1 cellular context compared by ENCODE assay signal in the genomic region with DNA sequence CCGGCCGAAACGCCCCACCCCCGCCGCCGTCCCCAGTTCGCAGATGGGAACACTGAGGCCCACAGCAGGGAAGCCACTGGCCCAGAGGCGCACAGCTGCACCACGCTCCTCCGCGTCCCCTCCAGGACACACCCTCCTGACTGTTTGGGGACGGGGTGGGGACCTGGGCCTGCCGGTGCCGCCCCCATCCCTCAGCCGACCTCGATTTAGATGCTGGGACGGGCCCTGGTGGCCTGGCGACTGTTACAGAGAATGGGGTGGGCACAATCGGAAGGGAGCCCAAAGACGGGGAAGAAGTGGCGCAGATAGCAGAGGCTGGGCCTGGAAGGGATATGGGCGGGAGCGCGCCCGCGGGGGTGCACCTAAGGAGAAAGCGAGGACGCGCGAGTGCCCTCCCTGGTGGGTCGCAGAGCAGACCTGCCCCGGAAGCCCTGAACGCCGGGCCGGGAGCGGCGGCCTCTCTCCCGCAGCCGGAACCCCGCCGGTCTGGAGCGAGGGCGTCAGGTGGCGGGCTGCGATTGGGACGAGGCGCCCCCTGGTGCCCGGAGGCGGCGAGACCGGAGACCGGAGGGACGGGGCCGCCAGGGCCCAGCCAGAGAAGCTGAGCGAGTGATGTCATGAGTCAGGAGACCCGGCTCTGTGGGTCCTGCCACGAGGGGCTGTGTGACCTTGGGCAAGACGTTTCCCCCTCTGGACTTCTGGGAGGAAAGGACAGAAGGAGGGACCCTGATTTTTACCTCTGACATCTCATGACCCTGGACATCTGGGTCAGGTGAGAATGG.
TF ChIP-seq lines count a peak whose summit lies in the region.

No MANE protein-coding gene starts in this region.

TF ChIP-seq in K562, 482 proteins besides CTCF, POLR2A, EP300 and RAD21 (continued from another document):
- TF ChIP-seq KLF10 (CRISPR knock-in tag; IDR thresholded peaks at IDR 0.05) (no peak), MAFG (tag; conservative IDR thresholded peaks at IDR 0.05) (no peak), ZFP36 (IDR thresholded peaks at IDR 0.05; ENCODE audit: low read depth, low read length, partially characterized antibody) (peak; percentile 91), SREBF1 (IDR thresholded peaks at IDR 0.05; ENCODE audit: borderline replicate concordance, low read depth, low read length) (peak; percentile 87), PHF20 (IDR thresholded peaks at IDR 0.05; ENCODE audit: partially characterized antibody) (no peak)
- TF ChIP-seq, protein P1, sequence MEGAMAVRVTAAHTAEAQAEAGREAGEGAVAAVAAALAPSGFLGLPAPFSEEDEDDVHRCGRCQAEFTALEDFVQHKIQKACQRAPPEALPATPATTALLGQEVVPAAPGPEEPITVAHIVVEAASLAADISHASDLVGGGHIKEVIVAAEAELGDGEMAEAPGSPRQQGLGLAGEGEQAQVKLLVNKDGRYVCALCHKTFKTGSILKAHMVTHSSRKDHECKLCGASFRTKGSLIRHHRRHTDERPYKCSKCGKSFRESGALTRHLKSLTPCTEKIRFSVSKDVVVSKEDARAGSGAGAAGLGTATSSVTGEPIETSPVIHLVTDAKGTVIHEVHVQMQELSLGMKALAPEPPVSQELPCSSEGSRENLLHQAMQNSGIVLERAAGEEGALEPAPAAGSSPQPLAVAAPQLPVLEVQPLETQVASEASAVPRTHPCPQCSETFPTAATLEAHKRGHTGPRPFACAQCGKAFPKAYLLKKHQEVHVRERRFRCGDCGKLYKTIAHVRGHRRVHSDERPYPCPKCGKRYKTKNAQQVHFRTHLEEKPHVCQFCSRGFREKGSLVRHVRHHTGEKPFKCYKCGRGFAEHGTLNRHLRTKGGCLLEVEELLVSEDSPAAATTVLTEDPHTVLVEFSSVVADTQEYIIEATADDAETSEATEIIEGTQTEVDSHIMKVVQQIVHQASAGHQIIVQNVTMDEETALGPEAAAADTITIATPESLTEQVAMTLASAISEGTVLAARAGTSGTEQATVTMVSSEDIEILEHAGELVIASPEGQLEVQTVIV (CRISPR knock-in tag; IDR thresholded peaks at IDR 0.05; ENCODE audit: borderline replicate concordance), result no peak
